14 cellular contexts compared by ENCODE assay signal in genomic region chr19:4362038-4362828, GRCh38. TPM values are rescaled to one million over a fixed set of nuclear protein-coding genes. Genes with fewer than 3 reads are reported as not detected.
DNase-seq lines count a peak whose midpoint lies in the region; ATAC-seq and TF ChIP-seq lines count a peak whose summit lies in the region.
"Had no signal": no experiment of that assay in that cellular context is flagged by ENCODE, and none has a peak within 500 bp of the region (broad histone marks: within the 10 kb centered on the region; RNA-seq: fewer than 3 reads in every experiment).

No MANE protein-coding gene starts in this region.

- TF ChIP-seq CTCF in chondrocyte (IDR thresholded peaks at IDR 0.05) (no peak), uterus (IDR thresholded peaks at IDR 0.05) (no peak)

- no peak overlapping the region for H4K8ac ChIP-seq in neuronal stem cell (ENCODE audit: low read depth, low read length)

- no peak overlapping the region for H3K4ac ChIP-seq in neuronal stem cell (ENCODE audit: low read length)

- peak overlapping the region; percentile 37 for H2AK5ac ChIP-seq in neuronal stem cell (ENCODE audit: low read depth, low read length)

- H3K9ac ChIP-seq in HUES6 (ENCODE audit: low read length), result peak overlapping the region; percentile 1
- H3K9ac ChIP-seq in neuronal stem cell (ENCODE audit: low read depth, low read length, poor library complexity), result peak overlapping the region; percentile 50

- H3K27me3 ChIP-seq in HUES6 (ENCODE audit: control insufficient read depth, insufficient read depth, low read length), result no peaks in the 10 kb centered on the region
- H3K27me3 ChIP-seq in neuronal stem cell (ENCODE audit: control insufficient read depth in 3 of 3, insufficient read depth in 3 of 3, low read depth in 1 of 3, low read length in 3 of 3), result no peaks in the 10 kb centered on the region
- H3K27me3 ChIP-seq in uterus, result no peaks in the 10 kb centered on the region
- H3K27me3 ChIP-seq: sigmoid colon had no signal

- H2BK5ac ChIP-seq in neuronal stem cell (ENCODE audit: low read length), result peak overlapping the region; percentile 39

- H3K4me1 ChIP-seq in HUES6 (ENCODE audit: control insufficient read depth, insufficient read depth, low read length) (peaks cover 20% of the 10 kb centered on the region), neuronal stem cell (ENCODE audit: control insufficient read depth in 2 of 2, insufficient read depth in 1 of 2, low read depth in 1 of 2, low read length in 2 of 2) (peaks cover 0 to 5% of the 10 kb centered on the region in 2 donors), uterus (no peaks in the 10 kb centered on the region)

- TF ChIP-seq POLR2A in uterus (IDR thresholded peaks at IDR 0.05), result no peak

- H2BK12ac ChIP-seq in neuronal stem cell (ENCODE audit: low read length), result peak overlapping the region; percentile 58

- peaks cover 7% of the 10 kb centered on the region for H3K4me1 Mint-ChIP-seq in chondrocyte (ENCODE audit: low read depth)
- H3K4me1 Mint-ChIP-seq: activated naive CD4-positive, alpha-beta T cell treated with anti-CD3 and anti-CD28 coated beads, Interleukin-2, amount 50 U/mL, for 24 hours had no signal

- H3K36me3 ChIP-seq in HUES6 (ENCODE audit: control insufficient read depth, insufficient read depth, low read length) (peaks cover 74% of the 10 kb centered on the region), neuronal stem cell (replicated peaks in 1 of 2; ENCODE audit: control insufficient read depth in 2 of 2, insufficient read depth in 2 of 2, low read length in 2 of 2) (peaks cover 56 to 97% of the 10 kb centered on the region in 2 donors), uterus (no peaks in the 10 kb centered on the region)

- H3K18ac ChIP-seq in neuronal stem cell (ENCODE audit: low read length), result peak overlapping the region; percentile 76

- DNase-seq in chondrocyte (ENCODE audit: low spot score) (peak; percentile 87), neuronal stem cell (ENCODE audit: low spot score) (no peak), uterus (no peak)
- DNase-seq: effector CD8-positive, alpha-beta T cell; HCEC 1CT; NCI-H1694 treated with DMSO at 0.1 percent for 48 hours; sigmoid colon; stimulated activated CD4-positive, alpha-beta T cell treated with anti-CD3 and anti-CD28 coated beads, Interleukin-4, amount 100 ng/mL, for 1 hour had no signal

- no peak overlapping the region for H3K4me3 Mint-ChIP-seq in chondrocyte (ENCODE audit: unreplicated experiment)
- H3K4me3 Mint-ChIP-seq: activated naive CD4-positive, alpha-beta T cell treated with anti-CD3 and anti-CD28 coated beads, Interleukin-2, amount 50 U/mL, for 24 hours; type B pancreatic cell had no signal

- H3K4me2 ChIP-seq in neuronal stem cell (ENCODE audit: insufficient read depth, low read length, poor library complexity, severe bottlenecking), result no peak overlapping the region

- no peaks in the 10 kb centered on the region for H3K27me3 Mint-ChIP-seq in chondrocyte (ENCODE audit: low read depth)
- H3K27me3 Mint-ChIP-seq: activated naive CD4-positive, alpha-beta T cell treated with anti-CD3 and anti-CD28 coated beads, Interleukin-2, amount 50 U/mL, for 24 hours; type B pancreatic cell had no signal

- peaks cover 5% of the 10 kb centered on the region for H3K36me3 Mint-ChIP-seq in chondrocyte (ENCODE audit: low read depth)
- H3K36me3 Mint-ChIP-seq: type B pancreatic cell had no signal

- H3K14ac ChIP-seq in neuronal stem cell (ENCODE audit: low read length), result peak overlapping the region; percentile 25

- no peak overlapping the region for H2BK15ac ChIP-seq in neuronal stem cell (ENCODE audit: low read length)

- H3K27ac Mint-ChIP-seq in chondrocyte (ENCODE audit: unreplicated experiment), result peak overlapping the region; percentile 32
- H3K27ac Mint-ChIP-seq: activated naive CD4-positive, alpha-beta T cell treated with anti-CD3 and anti-CD28 coated beads, Interleukin-2, amount 50 U/mL, for 24 hours; type B pancreatic cell had no signal

- intact Hi-C loops in uterus (cut with DNase I; ENCODE audit: low total_unique reads), result no loop called here

- H3K4me3 ChIP-seq in HUES6 (ENCODE audit: low read depth, low read length) (no peak overlapping the region), neuronal stem cell (ENCODE audit: low read length in 2 of 2) (peak overlapping the region in 1 of 2 donors; percentile 51), uterus (no peak overlapping the region)
- H3K4me3 ChIP-seq: lung, sigmoid colon had no signal

- WGBS in neuronal stem cell (ENCODE audit: extremely low coverage in 2 of 2, insufficient read length in 2 of 2, insufficient replicate concordance in 1 of 2), 2 donors, result no CpG with 5 or more reads among the region's 34 CpGs

- H2AFZ ChIP-seq in neuronal stem cell (ENCODE audit: low read length), result no peak overlapping the region

- H3K79me1 ChIP-seq in neuronal stem cell (ENCODE audit: low read depth, low read length), result peaks cover 18% of the 10 kb centered on the region

- H3K27ac ChIP-seq in HUES6 (ENCODE audit: low read depth, low read length) (peak overlapping the region; percentile 75; the same call in 1 of the 2 replicates), neuronal stem cell (replicated peaks; ENCODE audit: low read length) (peak overlapping the region; percentile 43), uterus (no peak overlapping the region)
- H3K27ac ChIP-seq: C4-2B had no signal

- H3K9me3 ChIP-seq in HUES6 (ENCODE audit: control insufficient read depth, insufficient read depth, low read depth, low read length), result no peaks in the 10 kb centered on the region
- no peaks in the 10 kb centered on the region for H3K9me3 ChIP-seq in neuronal stem cell (replicated peaks in 1 of 2; ENCODE audit: control insufficient read depth in 2 of 2, insufficient read depth in 1 of 2, low read depth in 1 of 2, low read length in 2 of 2)
- H3K9me3 ChIP-seq in uterus, result no peaks in the 10 kb centered on the region
- H3K9me3 ChIP-seq: sigmoid colon had no signal

- H3K23ac ChIP-seq in neuronal stem cell (ENCODE audit: low read depth, low read length, poor library complexity), result peak overlapping the region; percentile 98

- H4K91ac ChIP-seq in neuronal stem cell (ENCODE audit: low read depth, low read length, poor library complexity), result no peak overlapping the region

- ATAC-seq in HG03196 (IDR thresholded peaks at IDR 0.05; ENCODE audit: unreplicated experiment), result no peak

- H3K9me3 Mint-ChIP-seq in chondrocyte (ENCODE audit: low read depth), result no peaks in the 10 kb centered on the region
- H3K9me3 Mint-ChIP-seq: activated naive CD4-positive, alpha-beta T cell treated with anti-CD3 and anti-CD28 coated beads, Interleukin-2, amount 50 U/mL, for 24 hours; type B pancreatic cell had no signal

- H2BK120ac ChIP-seq in neuronal stem cell (ENCODE audit: low read depth, low read length), result no peak overlapping the region

RNA-seq across cellular contexts. Expression of gene MPND, which starts 18.9 kb away (rescaled TPM):
- total RNA-seq in chondrocyte (13.6 to 14.9 TPM (median 14.1 TPM) in 3 replicates), uterus (10 to 100 TPM in 1 of 4 donors, 1 to 10 TPM in 1, under 1 TPM in 1, not detected in 1; 0.51 to 13.8 (median 5.8) TPM)
- polyA plus RNA-seq in neuronal stem cell (2013, experiment 1 of 2), result 20.6 TPM
- polyA plus RNA-seq in neuronal stem cell (2013, experiment 2 of 2), result 22.4 TPM

RNA-seq across cellular contexts. Expression of gene STAP2, which starts 23.6 kb away (rescaled TPM):
- total RNA-seq in chondrocyte (0.85 to 2.0 TPM (median 1.0 TPM) in 3 replicates), uterus (1 to 10 TPM in 3 of 4 donors, under 1 TPM in 1; 0.29 to 9.4 (median 6.2) TPM)
- 6.4 TPM for polyA plus RNA-seq in neuronal stem cell (2013, experiment 1 of 2)
- polyA plus RNA-seq in neuronal stem cell (2013, experiment 2 of 2), result 7.4 TPM

RNA-seq across cellular contexts. Expression of gene SH3GL1, which starts 38.1 kb away (rescaled TPM):
- total RNA-seq in chondrocyte (96.3 to 103 TPM (median 96.6 TPM) in 3 replicates), uterus (10 to 100 TPM; 11.8 to 69.3 (median 29.5) TPM)
- 88.3 TPM for polyA plus RNA-seq in neuronal stem cell (2013, experiment 1 of 2)
- 86.1 TPM for polyA plus RNA-seq in neuronal stem cell (2013, experiment 2 of 2)

RNA-seq across cellular contexts. Expression of gene CHAF1A, which starts 40.2 kb away (rescaled TPM):
- total RNA-seq in chondrocyte (6.6 to 20.5 TPM (median 7.1 TPM) in 3 replicates), uterus (10 to 100 TPM in 1 of 4 donors, 1 to 10 TPM in 2, under 1 TPM in 1; 0.59 to 12.9 (median 8.0) TPM)
- polyA plus RNA-seq in neuronal stem cell (2013, experiment 1 of 2), result 59.2 TPM
- polyA plus RNA-seq in neuronal stem cell (2013, experiment 2 of 2), result 56.4 TPM

RNA-seq across cellular contexts. Expression of gene FSD1, which starts 57.8 kb away (rescaled TPM):
- total RNA-seq in chondrocyte (8.8 to 13.7 TPM (median 11.6 TPM) in 3 replicates), uterus (1 to 10 TPM in 1 of 4 donors, not detected in 3; 3.1 TPM)
- 34.4 TPM for polyA plus RNA-seq in neuronal stem cell (2013, experiment 1 of 2)
- 34.5 TPM for polyA plus RNA-seq in neuronal stem cell (2013, experiment 2 of 2)

Comparison
In these comparisons a context has a peak if more than half of its experiments do, and no peak if none do; other contexts are left out.
1. H3K27ac ChIP-seq: peak in HUES6 (single experiment) and neuronal stem cell (single experiment); none in uterus (0 of 2).